In genomic region chr7:69981646-69982045, GRCh38 we compare ENCODE assay signal across 24 cellular contexts.
A peak's percentile ranks its signal among the peaks of the same experiment; 100 is the strongest.
DNase-seq lines count a peak whose midpoint lies in the region; ATAC-seq, FAIRE-seq and TF ChIP-seq lines count a peak whose summit lies in the region.
"Had no signal": no experiment of that assay in that cellular context is flagged by ENCODE, and none has a peak within 500 bp of the region (broad histone marks: within the 10 kb centered on the region; RNA-seq: fewer than 3 reads in every experiment).

No MANE protein-coding gene starts in this region.

- H2AFZ ChIP-seq in astrocyte (ENCODE audit: low read depth, low read length) (no peak overlapping the region), smooth muscle cell (ENCODE audit: low read depth) (no peak overlapping the region)
- H2AFZ ChIP-seq: GM23248 had no signal

- no peak overlapping the region for H3K27ac Mint-ChIP-seq in astrocyte (ENCODE audit: unreplicated experiment)
- peak overlapping the region; percentile 37 for H3K27ac Mint-ChIP-seq in nephron progenitor cell
- H3K27ac Mint-ChIP-seq in natural killer cell treated with Interleukin-12 subunit alpha and Interleukin-12 subunit beta and Interleukin-15 and Interleukin-18, amount 100 ng/mL, for 72 hours: no peak overlapping the region
- H3K27ac Mint-ChIP-seq: CD4-positive, alpha-beta T cell; HFFc6 had no signal

- ATAC-seq in natural killer cell treated with Interleukin-12 subunit alpha and Interleukin-12 subunit beta and Interleukin-15 and Interleukin-18, amount 100 ng/mL, for 72 hours: no peak
- no peak for ATAC-seq in left lobe of liver
- ATAC-seq in left lung: no peak
- ATAC-seq: GM12878, K562 had no signal

- no peak overlapping the region for H3K4me3 Mint-ChIP-seq in astrocyte (ENCODE audit: unreplicated experiment)
- no peak overlapping the region for H3K4me3 Mint-ChIP-seq in nephron progenitor cell
- H3K4me3 Mint-ChIP-seq in natural killer cell treated with Interleukin-12 subunit alpha and Interleukin-12 subunit beta and Interleukin-15 and Interleukin-18, amount 100 ng/mL, for 72 hours: no peak overlapping the region
- H3K4me3 Mint-ChIP-seq: CD4-positive, alpha-beta T cell; H9; HFFc6 had no signal

- H3K27me3 ChIP-seq in astrocyte (ENCODE audit: insufficient read depth, low read length): no peaks in the 10 kb centered on the region
- peaks cover 11% of the 10 kb centered on the region for H3K27me3 ChIP-seq in smooth muscle cell (ENCODE audit: low read depth)
- H3K27me3 ChIP-seq in left lung: no peaks in the 10 kb centered on the region
- H3K27me3 ChIP-seq: MG63, Peyer's patch, SJCRH30 had no signal

- H3K4me2 ChIP-seq in astrocyte (ENCODE audit: low read length): peak overlapping the region; percentile 3
- H3K4me2 ChIP-seq in smooth muscle cell: peak overlapping the region; percentile 19

- H3F3A ChIP-seq in smooth muscle cell (ENCODE audit: low read depth): no peaks in the 10 kb centered on the region

- peaks cover 7% of the 10 kb centered on the region for H3K9me3 Mint-ChIP-seq in astrocyte (ENCODE audit: unreplicated experiment)
- peaks cover 16% of the 10 kb centered on the region for H3K9me3 Mint-ChIP-seq in nephron progenitor cell
- no peaks in the 10 kb centered on the region for H3K9me3 Mint-ChIP-seq in natural killer cell treated with Interleukin-12 subunit alpha and Interleukin-12 subunit beta and Interleukin-15 and Interleukin-18, amount 100 ng/mL, for 72 hours

- H3K36me3 ChIP-seq in astrocyte (ENCODE audit: insufficient read depth, low read length): no peaks in the 10 kb centered on the region
- no peaks in the 10 kb centered on the region for H3K36me3 ChIP-seq in smooth muscle cell (ENCODE audit: low read depth)
- no peaks in the 10 kb centered on the region for H3K36me3 ChIP-seq in left lung
- H3K36me3 ChIP-seq: MG63, Peyer's patch, SJCRH30 had no signal

- TF ChIP-seq POLR2A in GM12891 (IDR thresholded peaks at IDR 0.05; ENCODE audit: low read depth, low read length): no peak

- H3K36me3 Mint-ChIP-seq in astrocyte (ENCODE audit: low read depth, unreplicated experiment) (peaks cover 2% of the 10 kb centered on the region), nephron progenitor cell (ENCODE audit: low read depth) (peaks cover 20% of the 10 kb centered on the region)
- H3K36me3 Mint-ChIP-seq in natural killer cell treated with Interleukin-12 subunit alpha and Interleukin-12 subunit beta and Interleukin-15 and Interleukin-18, amount 100 ng/mL, for 72 hours: peaks cover 4% of the 10 kb centered on the region

- WGBS in smooth muscle cell (ENCODE audit: low lambda C conversion rate): 37% methylated on average over 4 of the region's 4 CpGs

- FAIRE-seq in GM12891 (lab: Jason Lieb, UNC) (peak; percentile 71), astrocyte (lab: Jason Lieb, UNC) (no peak)
- FAIRE-seq: GM12878, K562 had no signal

- peaks cover 9% of the 10 kb centered on the region for H4K20me1 ChIP-seq in astrocyte (ENCODE audit: insufficient read depth, low read length)
- H4K20me1 ChIP-seq in smooth muscle cell (ENCODE audit: low read depth): peaks cover 26% of the 10 kb centered on the region

- intact Hi-C loops in left lung (cut with DNase I): no loop called here

- H3K4me1 Mint-ChIP-seq in astrocyte (ENCODE audit: low read depth, unreplicated experiment): peaks cover 26% of the 10 kb centered on the region
- H3K4me1 Mint-ChIP-seq in nephron progenitor cell: peaks cover 32% of the 10 kb centered on the region
- no peaks in the 10 kb centered on the region for H3K4me1 Mint-ChIP-seq in natural killer cell treated with Interleukin-12 subunit alpha and Interleukin-12 subunit beta and Interleukin-15 and Interleukin-18, amount 100 ng/mL, for 72 hours (ENCODE audit: low read depth in 2 of 2)

- H3K4me1 ChIP-seq in astrocyte (ENCODE audit: insufficient read depth, low read length) (no peaks in the 10 kb centered on the region), smooth muscle cell (ENCODE audit: low read depth) (peaks cover 11% of the 10 kb centered on the region), left lung (no peaks in the 10 kb centered on the region)
- H3K4me1 ChIP-seq: Peyer's patch had no signal

- TF ChIP-seq CTCF in astrocyte (IDR thresholded peaks at IDR 0.05; ENCODE audit: insufficient read depth, low read depth, low read length) (no peak), nephron progenitor cell (IDR thresholded peaks at IDR 0.05) (no peak), smooth muscle cell (IDR thresholded peaks at IDR 0.05; ENCODE audit: borderline replicate concordance, insufficient read depth, poor library complexity, severe bottlenecking) (no peak), left lung (IDR thresholded peaks at IDR 0.05) (no peak)

- H3K9ac ChIP-seq in astrocyte (ENCODE audit: low read length): no peak overlapping the region
- no peak overlapping the region for H3K9ac ChIP-seq in smooth muscle cell (ENCODE audit: low read depth)
- H3K9ac ChIP-seq: GM23248 had no signal

- no peak overlapping the region for H3K4me3 ChIP-seq in astrocyte (ENCODE audit: insufficient read depth, low read depth, low read length)
- no peak overlapping the region for H3K4me3 ChIP-seq in smooth muscle cell
- no peak overlapping the region for H3K4me3 ChIP-seq in left lung
- H3K4me3 ChIP-seq: GM12878, GM23248, K562, MG63, Peyer's patch, SJCRH30 had no signal

- DNase-seq in GM12891 (ENCODE audit: insufficient read length, low spot score) (no peak), astrocyte (ENCODE audit: low read depth) (no peak), nephron progenitor cell (no peak), smooth muscle cell (lab: John Stamatoyannopoulos, UW; ENCODE audit: unreplicated experiment) (no peak), left lobe of liver (ENCODE audit: low spot score) (no peak), left lung (no peak)
- DNase-seq in natural killer cell treated with Interleukin-12 subunit alpha and Interleukin-12 subunit beta and Interleukin-15 and Interleukin-18, amount 100 ng/mL, for 72 hours (ENCODE audit: low spot score): no peak
- DNase-seq: CD4-positive, alpha-beta T cell; COR-L47; DND-41; H9; HFFc6; MG63; NCI-H1048; NCI-H1436 treated with DMSO at 0.1 percent for 48 hours; NCI-H2029 treated with DMSO at 0.1 percent for 48 hours; NCI-H446; NCI-H748 treated with DMSO at 0.1 percent for 48 hours; NK-92 treated with Interleukin-12 subunit alpha and Interleukin-12 subunit beta, amount 100 ng/mL, for 24 hours; Peyer's patch had no signal

- H3K27me3 Mint-ChIP-seq in astrocyte (ENCODE audit: low read depth, unreplicated experiment) (no peaks in the 10 kb centered on the region), nephron progenitor cell (ENCODE audit: low read depth, poor library complexity) (peaks cover 4% of the 10 kb centered on the region)
- peaks cover 0 to 7% of the 10 kb centered on the region in 2 donors for H3K27me3 Mint-ChIP-seq in natural killer cell treated with Interleukin-12 subunit alpha and Interleukin-12 subunit beta and Interleukin-15 and Interleukin-18, amount 100 ng/mL, for 72 hours

- H3K9me3 ChIP-seq in astrocyte (ENCODE audit: insufficient read depth, low read depth, low read length) (no peaks in the 10 kb centered on the region), smooth muscle cell (replicated peaks; ENCODE audit: low read depth) (no peaks in the 10 kb centered on the region), left lung (no peaks in the 10 kb centered on the region)
- H3K9me3 ChIP-seq: MG63, Peyer's patch, SJCRH30 had no signal

- H3K27ac ChIP-seq in astrocyte (ENCODE audit: low read depth, low read length) (no peak overlapping the region), smooth muscle cell (ENCODE audit: low read depth) (peak overlapping the region; percentile 42), left lung (no peak overlapping the region)
- H3K27ac ChIP-seq: GM23248, Peyer's patch, SJCRH30 had no signal

- H3K79me2 ChIP-seq in astrocyte (ENCODE audit: insufficient read depth, low read length) (no peaks in the 10 kb centered on the region), smooth muscle cell (ENCODE audit: low read depth) (no peaks in the 10 kb centered on the region)

TF ChIP-seq in GM12891, 5 proteins besides CTCF, POLR2A, EP300 and RAD21:
- TF ChIP-seq PAX5 (IDR thresholded peaks at IDR 0.05; ENCODE audit: insufficient read depth, low read length, severe bottlenecking) (no peak), POLR2AphosphoS5 (IDR thresholded peaks at IDR 0.05; ENCODE audit: low read depth, low read length) (no peak), POU2F2 (IDR thresholded peaks at IDR 0.05; ENCODE audit: low read depth, low read length) (no peak), TAF1 (IDR thresholded peaks at IDR 0.05; ENCODE audit: low read depth, low read length) (no peak), SPI1 (IDR thresholded peaks at IDR 0.05; ENCODE audit: low read depth, low read length) (no peak)
